1 cellular context compared by ENCODE assay signal in the genomic region with DNA sequence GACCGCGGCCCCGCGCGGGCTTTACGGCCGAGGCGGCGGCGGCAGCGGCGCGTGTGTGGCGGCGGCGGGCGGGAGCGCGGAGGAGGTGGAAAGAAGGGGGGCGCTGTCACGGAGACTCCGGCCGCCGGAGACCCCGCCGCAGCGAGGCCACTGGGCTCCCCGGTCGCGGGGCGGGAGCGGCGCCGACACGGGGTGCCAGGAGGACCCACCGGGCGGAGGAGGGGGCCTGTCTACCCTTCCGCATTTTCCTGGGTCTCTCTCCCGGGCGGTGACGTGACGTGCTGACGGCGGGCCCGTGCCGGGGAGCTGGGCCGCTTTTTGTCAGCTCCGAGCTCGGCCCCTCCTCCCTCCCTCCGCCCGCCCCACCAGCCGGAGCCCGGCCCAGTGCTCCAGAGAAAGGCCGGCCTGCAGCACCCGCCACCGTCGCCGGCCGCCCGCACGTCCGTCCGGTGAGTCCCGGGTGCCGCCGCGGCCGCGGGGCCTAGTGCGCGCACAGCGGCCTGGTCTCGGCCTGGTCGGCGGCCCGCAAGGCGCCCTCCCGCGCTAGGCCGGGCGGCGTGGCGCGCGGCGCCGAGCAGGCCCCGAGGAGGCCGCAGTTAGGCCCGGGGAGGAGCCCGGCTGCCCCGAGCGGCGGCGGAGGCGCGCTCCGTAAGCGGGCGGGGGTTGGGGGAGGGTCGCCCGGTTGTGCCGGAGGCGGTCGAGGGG.
TF ChIP-seq lines count a peak whose summit lies in the region.

A gene (plus strand): TSS at position 384 of the 705 bp plus-strand sequence. CDS start 23,014 bp downstream, outside the sequence.

TF ChIP-seq in K562, 482 proteins besides CTCF, POLR2A, EP300 and RAD21 (continued from another document and continues in another):
- TF ChIP-seq, protein P1, sequence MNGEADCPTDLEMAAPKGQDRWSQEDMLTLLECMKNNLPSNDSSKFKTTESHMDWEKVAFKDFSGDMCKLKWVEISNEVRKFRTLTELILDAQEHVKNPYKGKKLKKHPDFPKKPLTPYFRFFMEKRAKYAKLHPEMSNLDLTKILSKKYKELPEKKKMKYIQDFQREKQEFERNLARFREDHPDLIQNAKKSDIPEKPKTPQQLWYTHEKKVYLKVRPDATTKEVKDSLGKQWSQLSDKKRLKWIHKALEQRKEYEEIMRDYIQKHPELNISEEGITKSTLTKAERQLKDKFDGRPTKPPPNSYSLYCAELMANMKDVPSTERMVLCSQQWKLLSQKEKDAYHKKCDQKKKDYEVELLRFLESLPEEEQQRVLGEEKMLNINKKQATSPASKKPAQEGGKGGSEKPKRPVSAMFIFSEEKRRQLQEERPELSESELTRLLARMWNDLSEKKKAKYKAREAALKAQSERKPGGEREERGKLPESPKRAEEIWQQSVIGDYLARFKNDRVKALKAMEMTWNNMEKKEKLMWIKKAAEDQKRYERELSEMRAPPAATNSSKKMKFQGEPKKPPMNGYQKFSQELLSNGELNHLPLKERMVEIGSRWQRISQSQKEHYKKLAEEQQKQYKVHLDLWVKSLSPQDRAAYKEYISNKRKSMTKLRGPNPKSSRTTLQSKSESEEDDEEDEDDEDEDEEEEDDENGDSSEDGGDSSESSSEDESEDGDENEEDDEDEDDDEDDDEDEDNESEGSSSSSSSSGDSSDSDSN (IDR thresholded peaks at IDR 0.05; ENCODE audit: borderline replicate concordance in 1 of 2, low read depth in 2 of 2, low read length in 2 of 2), result peak in 1 of 2 experiments; percentile 78; a peak in 1 of 4 replicates
- TF ChIP-seq KDM5B (IDR thresholded peaks at IDR 0.05; ENCODE audit: insufficient replicate concordance, low read depth, low read length), result peak; percentile 10
- peak; percentile 8; the same call in 1 of the 2 replicates for TF ChIP-seq MYC (IDR thresholded peaks at IDR 0.05; ENCODE audit: low read depth, low read length)
- TF ChIP-seq MYC (CRISPR knock-in tag; IDR thresholded peaks at IDR 0.05; ENCODE audit: borderline replicate concordance, low read depth), result no peak
- TF ChIP-seq ATF1 (CRISPR knock-in tag; IDR thresholded peaks at IDR 0.05), result no peak
- peak; percentile 46; the same call in 1 of the 2 replicates for TF ChIP-seq ATF1 (tag; IDR thresholded peaks at IDR 0.05)
- 0 out of 2 replicates have a peak, but pooled peaks have one; percentile 30 for TF ChIP-seq MBD2 (IDR thresholded peaks at IDR 0.05; ENCODE audit: borderline replicate concordance, low read depth)
- peak; percentile 32; the same call in 1 of the 2 replicates for TF ChIP-seq RB1 (IDR thresholded peaks at IDR 0.05; ENCODE audit: low read depth)
- TF ChIP-seq GTF2E2 (tag; IDR thresholded peaks at IDR 0.05), result peak; percentile 79; the same call in 1 of the 2 replicates
- TF ChIP-seq ZNF324 (CRISPR knock-in tag; IDR thresholded peaks at IDR 0.05), result no peak
- TF ChIP-seq, protein P2, sequence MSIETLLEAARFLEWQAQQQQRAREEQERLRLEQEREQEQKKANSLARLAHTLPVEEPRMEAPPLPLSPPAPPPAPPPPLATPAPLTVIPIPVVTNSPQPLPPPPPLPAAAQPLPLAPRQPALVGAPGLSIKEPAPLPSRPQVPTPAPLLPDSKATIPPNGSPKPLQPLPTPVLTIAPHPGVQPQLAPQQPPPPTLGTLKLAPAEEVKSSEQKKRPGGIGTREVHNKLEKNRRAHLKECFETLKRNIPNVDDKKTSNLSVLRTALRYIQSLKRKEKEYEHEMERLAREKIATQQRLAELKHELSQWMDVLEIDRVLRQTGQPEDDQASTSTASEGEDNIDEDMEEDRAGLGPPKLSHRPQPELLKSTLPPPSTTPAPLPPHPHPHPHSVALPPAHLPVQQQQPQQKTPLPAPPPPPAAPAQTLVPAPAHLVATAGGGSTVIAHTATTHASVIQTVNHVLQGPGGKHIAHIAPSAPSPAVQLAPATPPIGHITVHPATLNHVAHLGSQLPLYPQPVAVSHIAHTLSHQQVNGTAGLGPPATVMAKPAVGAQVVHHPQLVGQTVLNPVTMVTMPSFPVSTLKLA (conservative IDR thresholded peaks at IDR 0.05), result 0 out of 4 replicates have a peak, but pooled peaks of 1 of the 2 experiments have one; percentile 16
- 0 out of 2 replicates have a peak, but pooled peaks have one; percentile 9 for TF ChIP-seq SPI1 (IDR thresholded peaks at IDR 0.05; ENCODE audit: borderline replicate concordance, low read depth, low read length)
- TF ChIP-seq HOXB6 (CRISPR knock-in tag; IDR thresholded peaks at IDR 0.05; ENCODE audit: borderline replicate concordance), result no peak
- TF ChIP-seq MAZ (CRISPR knock-in tag; conservative IDR thresholded peaks at IDR 0.05 in 1 of 2, IDR thresholded peaks at IDR 0.05 in 1 of 2), result peak in 1 of 2 experiments; percentile 67; a peak in 1 of 4 replicates
- TF ChIP-seq TRIM24 (IDR thresholded peaks at IDR 0.05), result no peak
- TF ChIP-seq RBFOX2 (IDR thresholded peaks at IDR 0.05; ENCODE audit: low read depth, low read length), result peak; percentile 80
- TF ChIP-seq MIER1 (IDR thresholded peaks at IDR 0.05; ENCODE audit: low read depth), result no peak
- peak; percentile 68 for TF ChIP-seq CXXC5 (CRISPR knock-in tag; IDR thresholded peaks at IDR 0.05)
- no peak for TF ChIP-seq SMARCE1 (IDR thresholded peaks at IDR 0.05)
- no peak for TF ChIP-seq TCFL5 (CRISPR knock-in tag; conservative IDR thresholded peaks at IDR 0.05)
- 0 out of 2 replicates have a peak, but pooled peaks have one; percentile 14 for TF ChIP-seq ELF1 (tag; IDR thresholded peaks at IDR 0.05)
- TF ChIP-seq ZFX (CRISPR knock-in tag; IDR thresholded peaks at IDR 0.05), result peak; percentile 54
- TF ChIP-seq, protein P3, sequence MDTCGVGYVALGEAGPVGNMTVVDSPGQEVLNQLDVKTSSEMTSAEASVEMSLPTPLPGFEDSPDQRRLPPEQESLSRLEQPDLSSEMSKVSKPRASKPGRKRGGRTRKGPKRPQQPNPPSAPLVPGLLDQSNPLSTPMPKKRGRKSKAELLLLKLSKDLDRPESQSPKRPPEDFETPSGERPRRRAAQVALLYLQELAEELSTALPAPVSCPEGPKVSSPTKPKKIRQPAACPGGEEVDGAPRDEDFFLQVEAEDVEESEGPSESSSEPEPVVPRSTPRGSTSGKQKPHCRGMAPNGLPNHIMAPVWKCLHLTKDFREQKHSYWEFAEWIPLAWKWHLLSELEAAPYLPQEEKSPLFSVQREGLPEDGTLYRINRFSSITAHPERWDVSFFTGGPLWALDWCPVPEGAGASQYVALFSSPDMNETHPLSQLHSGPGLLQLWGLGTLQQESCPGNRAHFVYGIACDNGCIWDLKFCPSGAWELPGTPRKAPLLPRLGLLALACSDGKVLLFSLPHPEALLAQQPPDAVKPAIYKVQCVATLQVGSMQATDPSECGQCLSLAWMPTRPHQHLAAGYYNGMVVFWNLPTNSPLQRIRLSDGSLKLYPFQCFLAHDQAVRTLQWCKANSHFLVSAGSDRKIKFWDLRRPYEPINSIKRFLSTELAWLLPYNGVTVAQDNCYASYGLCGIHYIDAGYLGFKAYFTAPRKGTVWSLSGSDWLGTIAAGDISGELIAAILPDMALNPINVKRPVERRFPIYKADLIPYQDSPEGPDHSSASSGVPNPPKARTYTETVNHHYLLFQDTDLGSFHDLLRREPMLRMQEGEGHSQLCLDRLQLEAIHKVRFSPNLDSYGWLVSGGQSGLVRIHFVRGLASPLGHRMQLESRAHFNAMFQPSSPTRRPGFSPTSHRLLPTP (IDR thresholded peaks at IDR 0.05; ENCODE audit: borderline replicate concordance, extremely low read depth, insufficient read length), result no peak
- TF ChIP-seq PHF8 (IDR thresholded peaks at IDR 0.05; ENCODE audit: borderline replicate concordance, low read length), result peak; percentile 71; the same call in 1 of the 2 replicates
- peak; percentile 70 for TF ChIP-seq BHLHE40 (IDR thresholded peaks at IDR 0.05; ENCODE audit: low read length)
- TF ChIP-seq POLR2H (tag; IDR thresholded peaks at IDR 0.05; ENCODE audit: low read depth), result no peak
- TF ChIP-seq, protein P4, sequence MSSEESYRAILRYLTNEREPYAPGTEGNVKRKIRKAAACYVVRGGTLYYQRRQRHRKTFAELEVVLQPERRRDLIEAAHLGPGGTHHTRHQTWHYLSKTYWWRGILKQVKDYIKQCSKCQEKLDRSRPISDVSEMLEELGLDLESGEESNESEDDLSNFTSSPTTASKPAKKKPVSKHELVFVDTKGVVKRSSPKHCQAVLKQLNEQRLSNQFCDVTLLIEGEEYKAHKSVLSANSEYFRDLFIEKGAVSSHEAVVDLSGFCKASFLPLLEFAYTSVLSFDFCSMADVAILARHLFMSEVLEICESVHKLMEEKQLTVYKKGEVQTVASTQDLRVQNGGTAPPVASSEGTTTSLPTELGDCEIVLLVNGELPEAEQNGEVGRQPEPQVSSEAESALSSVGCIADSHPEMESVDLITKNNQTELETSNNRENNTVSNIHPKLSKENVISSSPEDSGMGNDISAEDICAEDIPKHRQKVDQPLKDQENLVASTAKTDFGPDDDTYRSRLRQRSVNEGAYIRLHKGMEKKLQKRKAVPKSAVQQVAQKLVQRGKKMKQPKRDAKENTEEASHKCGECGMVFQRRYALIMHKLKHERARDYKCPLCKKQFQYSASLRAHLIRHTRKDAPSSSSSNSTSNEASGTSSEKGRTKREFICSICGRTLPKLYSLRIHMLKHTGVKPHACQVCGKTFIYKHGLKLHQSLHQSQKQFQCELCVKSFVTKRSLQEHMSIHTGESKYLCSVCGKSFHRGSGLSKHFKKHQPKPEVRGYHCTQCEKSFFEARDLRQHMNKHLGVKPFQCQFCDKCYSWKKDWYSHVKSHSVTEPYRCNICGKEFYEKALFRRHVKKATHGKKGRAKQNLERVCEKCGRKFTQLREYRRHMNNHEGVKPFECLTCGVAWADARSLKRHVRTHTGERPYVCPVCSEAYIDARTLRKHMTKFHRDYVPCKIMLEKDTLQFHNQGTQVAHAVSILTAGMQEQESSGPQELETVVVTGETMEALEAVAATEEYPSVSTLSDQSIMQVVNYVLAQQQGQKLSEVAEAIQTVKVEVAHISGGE (CRISPR knock-in tag; IDR thresholded peaks at IDR 0.05), result peak in 1 of 3 experiments; percentile 5; a peak in 1 of 6 replicates
- TF ChIP-seq, protein P5, sequence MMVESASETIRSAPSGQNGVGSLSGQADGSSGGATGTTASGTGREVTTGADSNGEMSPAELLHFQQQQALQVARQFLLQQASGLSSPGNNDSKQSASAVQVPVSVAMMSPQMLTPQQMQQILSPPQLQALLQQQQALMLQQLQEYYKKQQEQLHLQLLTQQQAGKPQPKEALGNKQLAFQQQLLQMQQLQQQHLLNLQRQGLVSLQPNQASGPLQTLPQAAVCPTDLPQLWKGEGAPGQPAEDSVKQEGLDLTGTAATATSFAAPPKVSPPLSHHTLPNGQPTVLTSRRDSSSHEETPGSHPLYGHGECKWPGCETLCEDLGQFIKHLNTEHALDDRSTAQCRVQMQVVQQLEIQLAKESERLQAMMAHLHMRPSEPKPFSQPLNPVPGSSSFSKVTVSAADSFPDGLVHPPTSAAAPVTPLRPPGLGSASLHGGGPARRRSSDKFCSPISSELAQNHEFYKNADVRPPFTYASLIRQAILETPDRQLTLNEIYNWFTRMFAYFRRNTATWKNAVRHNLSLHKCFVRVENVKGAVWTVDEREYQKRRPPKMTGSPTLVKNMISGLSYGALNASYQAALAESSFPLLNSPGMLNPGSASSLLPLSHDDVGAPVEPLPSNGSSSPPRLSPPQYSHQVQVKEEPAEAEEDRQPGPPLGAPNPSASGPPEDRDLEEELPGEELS (CRISPR knock-in tag; IDR thresholded peaks at IDR 0.05; ENCODE audit: borderline replicate concordance), result no peak
- TF ChIP-seq, protein P6, sequence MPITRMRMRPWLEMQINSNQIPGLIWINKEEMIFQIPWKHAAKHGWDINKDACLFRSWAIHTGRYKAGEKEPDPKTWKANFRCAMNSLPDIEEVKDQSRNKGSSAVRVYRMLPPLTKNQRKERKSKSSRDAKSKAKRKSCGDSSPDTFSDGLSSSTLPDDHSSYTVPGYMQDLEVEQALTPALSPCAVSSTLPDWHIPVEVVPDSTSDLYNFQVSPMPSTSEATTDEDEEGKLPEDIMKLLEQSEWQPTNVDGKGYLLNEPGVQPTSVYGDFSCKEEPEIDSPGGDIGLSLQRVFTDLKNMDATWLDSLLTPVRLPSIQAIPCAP (CRISPR knock-in tag; IDR thresholded peaks at IDR 0.05; ENCODE audit: borderline replicate concordance), result no peak
- no peak for TF ChIP-seq FOXM1 (IDR thresholded peaks at IDR 0.05; ENCODE audit: low read depth)
- 0 out of 2 replicates have a peak, but pooled peaks have one; percentile 33 for TF ChIP-seq FOXM1 (CRISPR knock-in tag; IDR thresholded peaks at IDR 0.05; ENCODE audit: low read depth)
- TF ChIP-seq, protein P7, sequence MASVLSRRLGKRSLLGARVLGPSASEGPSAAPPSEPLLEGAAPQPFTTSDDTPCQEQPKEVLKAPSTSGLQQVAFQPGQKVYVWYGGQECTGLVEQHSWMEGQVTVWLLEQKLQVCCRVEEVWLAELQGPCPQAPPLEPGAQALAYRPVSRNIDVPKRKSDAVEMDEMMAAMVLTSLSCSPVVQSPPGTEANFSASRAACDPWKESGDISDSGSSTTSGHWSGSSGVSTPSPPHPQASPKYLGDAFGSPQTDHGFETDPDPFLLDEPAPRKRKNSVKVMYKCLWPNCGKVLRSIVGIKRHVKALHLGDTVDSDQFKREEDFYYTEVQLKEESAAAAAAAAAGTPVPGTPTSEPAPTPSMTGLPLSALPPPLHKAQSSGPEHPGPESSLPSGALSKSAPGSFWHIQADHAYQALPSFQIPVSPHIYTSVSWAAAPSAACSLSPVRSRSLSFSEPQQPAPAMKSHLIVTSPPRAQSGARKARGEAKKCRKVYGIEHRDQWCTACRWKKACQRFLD (CRISPR knock-in tag; IDR thresholded peaks at IDR 0.05), result 0 out of 2 replicates have a peak, but pooled peaks have one; percentile 11
- TF ChIP-seq, protein P8, sequence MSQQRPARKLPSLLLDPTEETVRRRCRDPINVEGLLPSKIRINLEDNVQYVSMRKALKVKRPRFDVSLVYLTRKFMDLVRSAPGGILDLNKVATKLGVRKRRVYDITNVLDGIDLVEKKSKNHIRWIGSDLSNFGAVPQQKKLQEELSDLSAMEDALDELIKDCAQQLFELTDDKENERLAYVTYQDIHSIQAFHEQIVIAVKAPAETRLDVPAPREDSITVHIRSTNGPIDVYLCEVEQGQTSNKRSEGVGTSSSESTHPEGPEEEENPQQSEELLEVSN (IDR thresholded peaks at IDR 0.05; ENCODE audit: borderline replicate concordance in 1 of 2, extremely low read depth in 1 of 2, insufficient read depth in 1 of 2, insufficient read length in 1 of 2, low read depth in 1 of 2, low read length in 1 of 2, poor library complexity in 1 of 2, severe bottlenecking in 1 of 2), result peak in 1 of 2 experiments; percentile 66
- TF ChIP-seq, protein P9, sequence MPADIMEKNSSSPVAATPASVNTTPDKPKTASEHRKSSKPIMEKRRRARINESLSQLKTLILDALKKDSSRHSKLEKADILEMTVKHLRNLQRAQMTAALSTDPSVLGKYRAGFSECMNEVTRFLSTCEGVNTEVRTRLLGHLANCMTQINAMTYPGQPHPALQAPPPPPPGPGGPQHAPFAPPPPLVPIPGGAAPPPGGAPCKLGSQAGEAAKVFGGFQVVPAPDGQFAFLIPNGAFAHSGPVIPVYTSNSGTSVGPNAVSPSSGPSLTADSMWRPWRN (IDR thresholded peaks at IDR 0.05; ENCODE audit: low read depth), result no peak
- TF ChIP-seq SIN3B (IDR thresholded peaks at IDR 0.05; ENCODE audit: low read depth), result 0 out of 2 replicates have a peak, but pooled peaks have one; percentile 17
- peak; percentile 15; the same call in 1 of the 2 replicates for TF ChIP-seq GATAD2B (IDR thresholded peaks at IDR 0.05; ENCODE audit: borderline replicate concordance)
- TF ChIP-seq NUFIP1 (IDR thresholded peaks at IDR 0.05; ENCODE audit: partially characterized antibody), result no peak
- no peak for TF ChIP-seq ZBTB1 (CRISPR knock-in tag; IDR thresholded peaks at IDR 0.05; ENCODE audit: borderline replicate concordance, low read depth)
- TF ChIP-seq CBX8 (IDR thresholded peaks at IDR 0.05; ENCODE audit: borderline replicate concordance, extremely low read depth, low read depth, low read length, poor library complexity, severe bottlenecking), result no peak
- TF ChIP-seq MYNN (IDR thresholded peaks at IDR 0.05), result no peak
- no peak for TF ChIP-seq MYNN (CRISPR knock-in tag; IDR thresholded peaks at IDR 0.05)
- TF ChIP-seq SUPT5H (IDR thresholded peaks at IDR 0.05), result peak; percentile 36; the same call in 1 of the 2 replicates
- TF ChIP-seq ZNF41 (CRISPR knock-in tag; conservative IDR thresholded peaks at IDR 0.05), result no peak
